In genomic region chr7:51314041-51314440, GRCh38 we compare ENCODE assay signal across 13 cellular contexts. TPM values are rescaled to one million over a fixed set of nuclear protein-coding genes. Genes with fewer than 3 reads are reported as not detected.
DNase-seq lines count a peak whose midpoint lies in the region; ATAC-seq and TF ChIP-seq lines count a peak whose summit lies in the region.
"Had no signal": no experiment of that assay in that cellular context is flagged by ENCODE, and none has a peak within 500 bp of the region (broad histone marks: within the 10 kb centered on the region; RNA-seq: fewer than 3 reads in every experiment).

No MANE protein-coding gene starts in this region.

- peaks cover 42% of the 10 kb centered on the region for H3K27me3 ChIP-seq in HUES64 (ENCODE audit: insufficient read depth, low read length)
- peaks cover 2% of the 10 kb centered on the region for H3K27me3 ChIP-seq in layer of hippocampus (ENCODE audit: control insufficient read depth, insufficient read depth, low read length)
- H3K27me3 ChIP-seq in stomach smooth muscle (ENCODE audit: control insufficient read depth in 1 of 2, insufficient read depth in 2 of 2, low read length in 2 of 2), result peaks cover 0 to 3% of the 10 kb centered on the region in 2 donors

- TF ChIP-seq CTCF in VCaP (conservative IDR thresholded peaks at IDR 0.05) (no peak), CD14-positive monocyte (IDR thresholded peaks at IDR 0.05) (no peak)

- no peak overlapping the region for H3K27ac Mint-ChIP-seq in CD14-positive monocyte
- H3K27ac Mint-ChIP-seq: activated T-helper 2 cell treated with anti-CD3 and anti-CD28 coated beads, Interferon-gamma antibody, Interleukin-2, Interleukin-4, amounts not matched to agents 10 μg/mL and 5 μg/mL and 100 μg/mL, durations not matched to agents 14 hours and 24 hours and 36 hours had no signal

- peaks cover 9% of the 10 kb centered on the region for H3K4me1 Mint-ChIP-seq in CD14-positive monocyte

- H3K4me3 ChIP-seq in HUES64 (ENCODE audit: low read length) (0 out of 2 replicates have a peak overlapping the region, but pooled peaks have one; percentile 73), stomach smooth muscle (ENCODE audit: low read length in 2 of 2) (no peak overlapping the region)
- H3K4me3 ChIP-seq: HAP-1 had no signal

- H3K27ac ChIP-seq in HUES64 (ENCODE audit: low read depth, low read length), result no peak overlapping the region
- H3K27ac ChIP-seq in VCaP, result peak overlapping the region; percentile 93
- H3K27ac ChIP-seq in layer of hippocampus (ENCODE audit: low read depth, low read length), result peak overlapping the region; percentile 25
- peak overlapping the region; percentile 60 for H3K27ac ChIP-seq in stomach smooth muscle (ENCODE audit: low read length)
- H3K27ac ChIP-seq: RWPE1 had no signal

- H3K9me3 ChIP-seq in HUES64 (ENCODE audit: insufficient read depth, low read depth, low read length) (no peaks in the 10 kb centered on the region), stomach smooth muscle (ENCODE audit: control insufficient read depth in 2 of 2, low read length in 2 of 2) (no peaks in the 10 kb centered on the region)
- H3K9me3 ChIP-seq: BE2C, HAP-1 had no signal

- H3K36me3 ChIP-seq in HUES64 (ENCODE audit: insufficient read depth, low read length) (no peaks in the 10 kb centered on the region), stomach smooth muscle (ENCODE audit: control insufficient read depth in 2 of 2, insufficient read depth in 2 of 2, low read length in 2 of 2) (no peaks in the 10 kb centered on the region)
- H3K36me3 ChIP-seq: BE2C, HAP-1 had no signal

- H3K36me3 Mint-ChIP-seq in CD14-positive monocyte, result no peaks in the 10 kb centered on the region

- peaks cover 0 to 15% (median 4%) of the 10 kb centered on the region in 7 donors for H3K9me3 Mint-ChIP-seq in CD14-positive monocyte
- H3K9me3 Mint-ChIP-seq: activated T-helper 2 cell treated with anti-CD3 and anti-CD28 coated beads, Interferon-gamma antibody, Interleukin-2, Interleukin-4, amounts not matched to agents 10 μg/mL and 5 μg/mL and 100 μg/mL, durations not matched to agents 14 hours and 24 hours and 36 hours had no signal

- peak overlapping the region in 1 of 2 donors; percentile 29 for H3K4me3 Mint-ChIP-seq in CD14-positive monocyte

- H3K4me1 ChIP-seq in HUES64 (ENCODE audit: insufficient read depth, low read length) (peaks cover 54% of the 10 kb centered on the region), stomach smooth muscle (ENCODE audit: control insufficient read depth, insufficient read depth, low read length) (peaks cover 30% of the 10 kb centered on the region)
- H3K4me1 ChIP-seq: BE2C had no signal

- 78% methylated on average over 4 of the region's 4 CpGs for WGBS in HUES64

- intact Hi-C loops in CD14-positive monocyte (cut with micrococcal nuclease), result no loop called here

- DNase-seq in stimulated activated CD4-positive, alpha-beta T cell treated with anti-CD3 and anti-CD28 coated beads, Interleukin-1b, Interleukin-23, amount 100 ng/mL, for 48 hours, result no peak
- DNase-seq in CD14-positive monocyte (ENCODE audit: low spot score), result no peak
- DNase-seq: BE2C; stimulated activated CD4-positive, alpha-beta T cell treated with anti-CD3 and anti-CD28 coated beads, Interleukin-2, amount 100 ng/mL, for 24 hours; SW 1271 had no signal

- ATAC-seq in GM21381 (IDR thresholded peaks at IDR 0.05; ENCODE audit: unreplicated experiment), result no peak

- peaks cover 52 to 61% (median 55%) of the 10 kb centered on the region in 3 donors for H3K27me3 Mint-ChIP-seq in CD14-positive monocyte (ENCODE audit: low read depth in 3 of 3)

- H3K9ac ChIP-seq in HUES64 (ENCODE audit: low read depth, low read length) (no peak overlapping the region), stomach smooth muscle (ENCODE audit: low read length in 2 of 2) (peak overlapping the region; percentile 21 to 31)

RNA-seq across cellular contexts. Expression of gene COBL, which starts 2.6 kb away (rescaled TPM):
- polyA plus RNA-seq in HUES64 (2013, experiment 1 of 2), result 11.6 TPM
- 13.9 TPM for polyA plus RNA-seq in HUES64 (2013, experiment 2 of 2)
- not detected for polyA plus RNA-seq in CD14-positive monocyte
